ENCODE assay signal across 1 cellular context in the genomic region with DNA sequence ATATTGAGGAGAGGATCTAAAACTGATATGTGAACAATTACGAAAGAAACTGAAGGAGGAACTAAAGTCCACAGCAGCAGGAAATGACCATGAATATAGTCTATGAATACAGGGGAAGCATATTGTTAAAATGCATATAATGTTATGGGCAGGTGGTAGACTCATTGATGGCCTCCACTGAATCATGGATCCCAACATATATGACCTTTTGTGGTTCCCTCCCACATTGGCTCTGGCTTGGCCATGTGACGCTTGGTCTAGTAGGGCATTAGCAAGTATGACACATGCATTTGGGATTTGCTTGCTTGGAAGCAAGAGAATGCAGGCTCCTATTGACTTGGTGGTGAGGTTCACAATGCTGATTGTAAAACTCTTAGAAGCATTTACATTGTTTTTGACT.
TF ChIP-seq lines count a peak whose summit lies in the region.

No MANE protein-coding gene starts in this region.

TF ChIP-seq in GM23338, 12 proteins besides CTCF, POLR2A, EP300 and RAD21 (continued from another document):
- TF ChIP-seq, protein P1, sequence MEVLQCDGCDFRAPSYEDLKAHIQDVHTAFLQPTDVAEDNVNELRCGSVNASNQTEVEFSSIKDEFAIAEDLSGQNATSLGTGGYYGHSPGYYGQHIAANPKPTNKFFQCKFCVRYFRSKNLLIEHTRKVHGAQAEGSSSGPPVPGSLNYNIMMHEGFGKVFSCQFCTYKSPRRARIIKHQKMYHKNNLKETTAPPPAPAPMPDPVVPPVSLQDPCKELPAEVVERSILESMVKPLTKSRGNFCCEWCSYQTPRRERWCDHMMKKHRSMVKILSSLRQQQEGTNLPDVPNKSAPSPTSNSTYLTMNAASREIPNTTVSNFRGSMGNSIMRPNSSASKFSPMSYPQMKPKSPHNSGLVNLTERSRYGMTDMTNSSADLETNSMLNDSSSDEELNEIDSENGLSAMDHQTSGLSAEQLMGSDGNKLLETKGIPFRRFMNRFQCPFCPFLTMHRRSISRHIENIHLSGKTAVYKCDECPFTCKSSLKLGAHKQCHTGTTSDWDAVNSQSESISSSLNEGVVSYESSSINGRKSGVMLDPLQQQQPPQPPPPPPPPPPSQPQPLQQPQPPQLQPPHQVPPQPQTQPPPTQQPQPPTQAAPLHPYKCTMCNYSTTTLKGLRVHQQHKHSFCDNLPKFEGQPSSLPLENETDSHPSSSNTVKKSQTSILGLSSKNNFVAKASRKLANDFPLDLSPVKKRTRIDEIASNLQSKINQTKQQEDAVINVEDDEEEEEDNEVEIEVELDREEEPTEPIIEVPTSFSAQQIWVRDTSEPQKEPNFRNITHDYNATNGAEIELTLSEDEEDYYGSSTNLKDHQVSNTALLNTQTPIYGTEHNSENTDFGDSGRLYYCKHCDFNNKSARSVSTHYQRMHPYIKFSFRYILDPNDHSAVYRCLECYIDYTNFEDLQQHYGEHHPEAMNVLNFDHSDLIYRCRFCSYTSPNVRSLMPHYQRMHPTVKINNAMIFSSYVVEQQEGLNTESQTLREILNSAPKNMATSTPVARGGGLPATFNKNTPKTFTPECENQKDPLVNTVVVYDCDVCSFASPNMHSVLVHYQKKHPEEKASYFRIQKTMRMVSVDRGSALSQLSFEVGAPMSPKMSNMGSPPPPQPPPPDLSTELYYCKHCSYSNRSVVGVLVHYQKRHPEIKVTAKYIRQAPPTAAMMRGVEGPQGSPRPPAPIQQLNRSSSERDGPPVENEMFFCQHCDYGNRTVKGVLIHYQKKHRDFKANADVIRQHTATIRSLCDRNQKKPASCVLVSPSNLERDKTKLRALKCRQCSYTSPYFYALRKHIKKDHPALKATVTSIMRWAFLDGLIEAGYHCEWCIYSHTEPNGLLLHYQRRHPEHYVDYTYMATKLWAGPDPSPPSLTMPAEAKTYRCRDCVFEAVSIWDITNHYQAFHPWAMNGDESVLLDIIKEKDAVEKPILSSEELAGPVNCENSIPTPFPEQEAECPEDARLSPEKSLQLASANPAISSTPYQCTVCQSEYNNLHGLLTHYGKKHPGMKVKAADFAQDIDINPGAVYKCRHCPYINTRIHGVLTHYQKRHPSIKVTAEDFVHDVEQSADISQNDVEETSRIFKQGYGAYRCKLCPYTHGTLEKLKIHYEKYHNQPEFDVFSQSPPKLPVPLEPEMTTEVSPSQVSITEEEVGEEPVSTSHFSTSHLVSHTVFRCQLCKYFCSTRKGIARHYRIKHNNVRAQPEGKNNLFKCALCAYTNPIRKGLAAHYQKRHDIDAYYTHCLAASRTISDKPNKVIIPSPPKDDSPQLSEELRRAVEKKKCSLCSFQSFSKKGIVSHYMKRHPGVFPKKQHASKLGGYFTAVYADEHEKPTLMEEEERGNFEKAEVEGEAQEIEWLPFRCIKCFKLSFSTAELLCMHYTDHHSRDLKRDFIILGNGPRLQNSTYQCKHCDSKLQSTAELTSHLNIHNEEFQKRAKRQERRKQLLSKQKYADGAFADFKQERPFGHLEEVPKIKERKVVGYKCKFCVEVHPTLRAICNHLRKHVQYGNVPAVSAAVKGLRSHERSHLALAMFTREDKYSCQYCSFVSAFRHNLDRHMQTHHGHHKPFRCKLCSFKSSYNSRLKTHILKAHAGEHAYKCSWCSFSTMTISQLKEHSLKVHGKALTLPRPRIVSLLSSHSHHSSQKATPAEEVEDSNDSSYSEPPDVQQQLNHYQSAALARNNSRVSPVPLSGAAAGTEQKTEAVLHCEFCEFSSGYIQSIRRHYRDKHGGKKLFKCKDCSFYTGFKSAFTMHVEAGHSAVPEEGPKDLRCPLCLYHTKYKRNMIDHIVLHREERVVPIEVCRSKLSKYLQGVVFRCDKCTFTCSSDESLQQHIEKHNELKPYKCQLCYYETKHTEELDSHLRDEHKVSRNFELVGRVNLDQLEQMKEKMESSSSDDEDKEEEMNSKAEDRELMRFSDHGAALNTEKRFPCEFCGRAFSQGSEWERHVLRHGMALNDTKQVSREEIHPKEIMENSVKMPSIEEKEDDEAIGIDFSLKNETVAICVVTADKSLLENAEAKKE (CRISPR knock-in tag; IDR thresholded peaks at IDR 0.05): no peak
- TF ChIP-seq NANOG (IDR thresholded peaks at IDR 0.05; ENCODE audit: borderline replicate concordance) (no peak), POLR2AphosphoS5 (IDR thresholded peaks at IDR 0.05; ENCODE audit: low read depth) (no peak), ZNF114 (CRISPR knock-in tag; IDR thresholded peaks at IDR 0.05) (no peak), CREB1 (CRISPR knock-in tag; IDR thresholded peaks at IDR 0.05; ENCODE audit: low read depth) (no peak), STAT1 (IDR thresholded peaks at IDR 0.05; ENCODE audit: unreplicated experiment) (no peak), ZNF331 (CRISPR knock-in tag; IDR thresholded peaks at IDR 0.05; ENCODE audit: low read depth) (no peak), EZH2phosphoT487 (IDR thresholded peaks at IDR 0.05; ENCODE audit: unreplicated experiment) (no peak)
- TF ChIP-seq, protein P2, sequence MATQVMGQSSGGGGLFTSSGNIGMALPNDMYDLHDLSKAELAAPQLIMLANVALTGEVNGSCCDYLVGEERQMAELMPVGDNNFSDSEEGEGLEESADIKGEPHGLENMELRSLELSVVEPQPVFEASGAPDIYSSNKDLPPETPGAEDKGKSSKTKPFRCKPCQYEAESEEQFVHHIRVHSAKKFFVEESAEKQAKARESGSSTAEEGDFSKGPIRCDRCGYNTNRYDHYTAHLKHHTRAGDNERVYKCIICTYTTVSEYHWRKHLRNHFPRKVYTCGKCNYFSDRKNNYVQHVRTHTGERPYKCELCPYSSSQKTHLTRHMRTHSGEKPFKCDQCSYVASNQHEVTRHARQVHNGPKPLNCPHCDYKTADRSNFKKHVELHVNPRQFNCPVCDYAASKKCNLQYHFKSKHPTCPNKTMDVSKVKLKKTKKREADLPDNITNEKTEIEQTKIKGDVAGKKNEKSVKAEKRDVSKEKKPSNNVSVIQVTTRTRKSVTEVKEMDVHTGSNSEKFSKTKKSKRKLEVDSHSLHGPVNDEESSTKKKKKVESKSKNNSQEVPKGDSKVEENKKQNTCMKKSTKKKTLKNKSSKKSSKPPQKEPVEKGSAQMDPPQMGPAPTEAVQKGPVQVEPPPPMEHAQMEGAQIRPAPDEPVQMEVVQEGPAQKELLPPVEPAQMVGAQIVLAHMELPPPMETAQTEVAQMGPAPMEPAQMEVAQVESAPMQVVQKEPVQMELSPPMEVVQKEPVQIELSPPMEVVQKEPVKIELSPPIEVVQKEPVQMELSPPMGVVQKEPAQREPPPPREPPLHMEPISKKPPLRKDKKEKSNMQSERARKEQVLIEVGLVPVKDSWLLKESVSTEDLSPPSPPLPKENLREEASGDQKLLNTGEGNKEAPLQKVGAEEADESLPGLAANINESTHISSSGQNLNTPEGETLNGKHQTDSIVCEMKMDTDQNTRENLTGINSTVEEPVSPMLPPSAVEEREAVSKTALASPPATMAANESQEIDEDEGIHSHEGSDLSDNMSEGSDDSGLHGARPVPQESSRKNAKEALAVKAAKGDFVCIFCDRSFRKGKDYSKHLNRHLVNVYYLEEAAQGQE (IDR thresholded peaks at IDR 0.05; ENCODE audit: unreplicated experiment): no peak
- TF ChIP-seq, protein P3, sequence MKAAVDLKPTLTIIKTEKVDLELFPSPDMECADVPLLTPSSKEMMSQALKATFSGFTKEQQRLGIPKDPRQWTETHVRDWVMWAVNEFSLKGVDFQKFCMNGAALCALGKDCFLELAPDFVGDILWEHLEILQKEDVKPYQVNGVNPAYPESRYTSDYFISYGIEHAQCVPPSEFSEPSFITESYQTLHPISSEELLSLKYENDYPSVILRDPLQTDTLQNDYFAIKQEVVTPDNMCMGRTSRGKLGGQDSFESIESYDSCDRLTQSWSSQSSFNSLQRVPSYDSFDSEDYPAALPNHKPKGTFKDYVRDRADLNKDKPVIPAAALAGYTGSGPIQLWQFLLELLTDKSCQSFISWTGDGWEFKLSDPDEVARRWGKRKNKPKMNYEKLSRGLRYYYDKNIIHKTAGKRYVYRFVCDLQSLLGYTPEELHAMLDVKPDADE (IDR thresholded peaks at IDR 0.05): no peak
